29 cellular contexts compared by ENCODE assay signal in the genomic region with DNA sequence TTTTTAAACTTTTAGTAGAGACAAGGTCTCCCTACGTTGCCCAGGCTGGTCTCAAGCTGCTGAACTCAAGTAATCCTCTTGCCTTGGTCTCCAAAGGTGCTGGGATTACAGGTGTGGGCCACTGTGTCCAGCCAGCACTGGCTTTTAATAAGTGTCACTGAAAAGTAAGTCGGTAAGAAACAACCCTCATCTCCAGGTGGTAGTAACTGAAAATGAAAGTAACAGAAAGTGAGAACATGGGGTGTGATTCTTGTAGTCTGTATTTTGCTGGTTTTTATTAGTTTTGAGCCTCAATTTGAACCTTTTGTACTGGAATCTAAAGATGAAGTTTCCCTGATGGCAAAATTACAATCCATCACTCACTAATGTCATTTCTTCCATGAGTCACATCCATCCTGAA.
DNase-seq lines count a peak whose midpoint lies in the region; ATAC-seq and TF ChIP-seq lines count a peak whose summit lies in the region.
"Had no signal": no experiment of that assay in that cellular context is flagged by ENCODE, and none has a peak within 500 bp of the region (broad histone marks: within the 10 kb centered on the region; RNA-seq: fewer than 3 reads in every experiment).

No MANE protein-coding gene starts in this region.

- H3K9me2 ChIP-seq in GM23338 (ENCODE audit: insufficient read depth) = no peaks in the 10 kb centered on the region

- in situ Hi-C loops in GM13977 (cut with MboI; ENCODE audit: low pct_unique_long_range_greater_than_20kb, low sequenced_read_pairs, unreplicated experiment) = no loop called here

- no peaks in the 10 kb centered on the region for H4K20me1 ChIP-seq in OCI-LY3 (ENCODE audit: insufficient read depth, low read length)
- H4K20me1 ChIP-seq in GM23338 (replicated peaks; ENCODE audit: insufficient read depth) = no peaks in the 10 kb centered on the region

- H3K9ac ChIP-seq in OCI-LY3 (ENCODE audit: low read length) = no peak overlapping the region
- H3K9ac ChIP-seq: KMS-11 had no signal

- no peaks in the 10 kb centered on the region for H3K4me1 Mint-ChIP-seq in GM23338
- H3K4me1 Mint-ChIP-seq: activated naive CD4-positive, alpha-beta T cell treated with anti-CD3 and anti-CD28 coated beads, Interleukin-2, amount 10 ng/mL, durations not matched to agents 7 days and 5 days; brain; immature natural killer cell; stimulated activated naive B cell treated with anti-CD40 and anti-IgM and Interleukin-4, amounts not matched to agents 10 μg/mL and 1 μg/mL and 100 μg/mL, for 72 hours had no signal

- no peak for TF ChIP-seq CTCF in OCI-LY3 (IDR thresholded peaks at IDR 0.05; ENCODE audit: low read depth, low read length)
- TF ChIP-seq CTCF in GM23338 (conservative IDR thresholded peaks at IDR 0.05; ENCODE audit: low read depth in 2 of 2) = no peak
- no peak for TF ChIP-seq CTCF in GM13977 (IDR thresholded peaks at IDR 0.05; ENCODE audit: extremely low read depth, insufficient read depth, missing control alignments)

- H3K9me3 Mint-ChIP-seq in GM23338 = no peaks in the 10 kb centered on the region
- H3K9me3 Mint-ChIP-seq: activated naive CD4-positive, alpha-beta T cell treated with anti-CD3 and anti-CD28 coated beads, Interleukin-2, amount 10 ng/mL, durations not matched to agents 7 days and 5 days; brain; T-cell had no signal

- H3K36me3 ChIP-seq in OCI-LY3 (replicated peaks; ENCODE audit: low read depth, low read length) = no peaks in the 10 kb centered on the region
- H3K36me3 ChIP-seq in GM23338 (ENCODE audit: insufficient read depth) = no peaks in the 10 kb centered on the region
- H3K36me3 ChIP-seq: gastroesophageal sphincter, prostate gland, sigmoid colon, SJCRH30, upper lobe of left lung had no signal

- H3K4me2 ChIP-seq in OCI-LY3 (ENCODE audit: low read length) (peak overlapping the region; percentile 9), GM23338 (no peak overlapping the region)
- H3K4me2 ChIP-seq: hepatocyte, KMS-11 had no signal

- no peak overlapping the region for H3K27ac Mint-ChIP-seq in GM23338
- H3K27ac Mint-ChIP-seq: activated naive CD4-positive, alpha-beta T cell treated with anti-CD3 and anti-CD28 coated beads, Interleukin-2, amount 10 ng/mL, durations not matched to agents 7 days and 5 days; brain; immature natural killer cell; stimulated activated naive B cell treated with anti-CD40 and anti-IgM and Interleukin-4, amounts not matched to agents 10 μg/mL and 1 μg/mL and 100 μg/mL, for 72 hours; T-cell had no signal

- no peak overlapping the region for H3K27ac ChIP-seq in OCI-LY3 (ENCODE audit: low read length)
- no peak overlapping the region for H3K27ac ChIP-seq in GM23338 (ENCODE audit: low read depth)
- H3K27ac ChIP-seq: gastroesophageal sphincter, hepatocyte, KMS-11, prostate gland, sigmoid colon, SJCRH30, upper lobe of left lung had no signal

- H3K4me1 ChIP-seq in OCI-LY3 (ENCODE audit: low read length) = peaks cover 5% of the 10 kb centered on the region; the same call in 1 of the 2 replicates
- H3K4me1 ChIP-seq in GM23338 (ENCODE audit: insufficient read depth) = no peaks in the 10 kb centered on the region
- H3K4me1 ChIP-seq: Caco-2, gastroesophageal sphincter, prostate gland, sigmoid colon, SJCRH30, upper lobe of left lung had no signal

- no peaks in the 10 kb centered on the region for H3K27me3 Mint-ChIP-seq in GM23338 (ENCODE audit: insufficient read depth, low read depth, poor library complexity)
- H3K27me3 Mint-ChIP-seq: activated naive CD4-positive, alpha-beta T cell treated with anti-CD3 and anti-CD28 coated beads, Interleukin-2, amount 10 ng/mL, durations not matched to agents 7 days and 5 days; brain; stimulated activated naive B cell treated with anti-CD40 and anti-IgM and Interleukin-4, amounts not matched to agents 10 μg/mL and 1 μg/mL and 100 μg/mL, for 72 hours; T-cell had no signal

- H2AFZ ChIP-seq in OCI-LY3 (ENCODE audit: low read depth, low read length) = peak overlapping the region; percentile 76; the same call in 1 of the 2 replicates
- H2AFZ ChIP-seq in GM23338 = no peak overlapping the region
- H2AFZ ChIP-seq: hepatocyte had no signal

- H3K36me3 Mint-ChIP-seq in GM23338 (ENCODE audit: low read depth) = no peaks in the 10 kb centered on the region
- H3K36me3 Mint-ChIP-seq: activated naive CD4-positive, alpha-beta T cell treated with anti-CD3 and anti-CD28 coated beads, Interleukin-2, amount 10 ng/mL, durations not matched to agents 7 days and 5 days; brain; immature natural killer cell; stimulated activated naive B cell treated with anti-CD40 and anti-IgM and Interleukin-4, amounts not matched to agents 10 μg/mL and 1 μg/mL and 100 μg/mL, for 72 hours; T-cell had no signal

- H3K4me3 ChIP-seq in OCI-LY3 (ENCODE audit: low read length) = peak overlapping the region; percentile 21; the same call in 1 of the 2 replicates
- no peak overlapping the region for H3K4me3 ChIP-seq in GM23338
- H3K4me3 ChIP-seq: gastroesophageal sphincter, hepatocyte, prostate gland, sigmoid colon, SJCRH30, upper lobe of left lung had no signal

- H3K79me2 ChIP-seq in OCI-LY3 (ENCODE audit: low read length) = no peaks in the 10 kb centered on the region
- no peaks in the 10 kb centered on the region for H3K79me2 ChIP-seq in GM23338 (replicated peaks; ENCODE audit: insufficient read depth)
- H3K79me2 ChIP-seq: hepatocyte had no signal

- no peaks in the 10 kb centered on the region for H3K9me3 ChIP-seq in OCI-LY3 (ENCODE audit: insufficient read depth, low read length)
- H3K9me3 ChIP-seq: Caco-2, gastroesophageal sphincter, prostate gland, sigmoid colon, SJCRH30, upper lobe of left lung had no signal

- ATAC-seq in GM18508 (IDR thresholded peaks at IDR 0.05; ENCODE audit: insufficient read depth, unreplicated experiment) (peak; percentile 46), GM19452 (IDR thresholded peaks at IDR 0.05; ENCODE audit: unreplicated experiment) (peak; percentile 70), HG03139 (IDR thresholded peaks at IDR 0.05; ENCODE audit: unreplicated experiment) (peak; percentile 60), GM23338 (no peak)
- ATAC-seq: gastroesophageal sphincter; left lobe of liver; stimulated activated naive B cell treated with anti-CD40 and anti-IgM and Interleukin-4, amounts not matched to agents 10 μg/mL and 1 μg/mL and 100 μg/mL, for 72 hours; T-cell had no signal

- H3F3A ChIP-seq in GM23338 (replicated peaks; ENCODE audit: low read depth) = no peaks in the 10 kb centered on the region

- no peak overlapping the region for H3K4me3 Mint-ChIP-seq in GM23338
- H3K4me3 Mint-ChIP-seq: activated naive CD4-positive, alpha-beta T cell treated with anti-CD3 and anti-CD28 coated beads, Interleukin-2, amount 10 ng/mL, durations not matched to agents 7 days and 5 days; brain; immature natural killer cell; stimulated activated naive B cell treated with anti-CD40 and anti-IgM and Interleukin-4, amounts not matched to agents 10 μg/mL and 1 μg/mL and 100 μg/mL, for 72 hours; T-cell had no signal

- no peak for DNase-seq in HPDE6-E6E7 (ENCODE audit: extremely low spot score)
- DNase-seq in GM23338 (ENCODE audit: low spot score) = no peak
- DNase-seq in GM13977 (ENCODE audit: low spot score) = no peak
- DNase-seq: activated CD4-positive, alpha-beta T cell treated with anti-CD3 and anti-CD28 coated beads, Interleukin-2, amount 50 U/mL, for 48 hours; activated CD4-positive, CD25-positive, alpha-beta regulatory T cell; activated CD8-positive, alpha-beta memory T cell treated with anti-CD3 and anti-CD28 coated beads, Interleukin-2, amount 50 U/mL, for 4 hours; activated naive CD4-positive, alpha-beta T cell treated with anti-CD3 and anti-CD28 coated beads, Interleukin-2, amount 10 ng/mL, durations not matched to agents 7 days and 5 days; C1 segment of cervical spinal cord; Caco-2; DMS79 treated with DMSO at 0.1 percent for 48 hours; H7; immature natural killer cell; NCI-H1436 treated with DMSO at 0.1 percent for 48 hours; NCI-H345; sigmoid colon; SJCRH30; stimulated activated naive B cell treated with anti-CD40 and anti-IgM and Interleukin-4, amounts not matched to agents 10 μg/mL and 1 μg/mL and 100 μg/mL, for 72 hours; T-cell; upper lobe of left lung had no signal

- H3K27me3 ChIP-seq in OCI-LY3 (ENCODE audit: low read depth, low read length) (no peaks in the 10 kb centered on the region), GM23338 (ENCODE audit: insufficient read depth) (no peaks in the 10 kb centered on the region)
- H3K27me3 ChIP-seq: gastroesophageal sphincter, hepatocyte, sigmoid colon, SJCRH30, upper lobe of left lung had no signal

TF ChIP-seq in GM23338, 12 proteins besides CTCF, POLR2A, EP300 and RAD21 (continues in another document):
- TF ChIP-seq STAT1 (IDR thresholded peaks at IDR 0.05; ENCODE audit: unreplicated experiment) (no peak), CREB1 (CRISPR knock-in tag; IDR thresholded peaks at IDR 0.05; ENCODE audit: low read depth) (no peak), ZNF331 (CRISPR knock-in tag; IDR thresholded peaks at IDR 0.05; ENCODE audit: low read depth) (no peak), POLR2AphosphoS5 (IDR thresholded peaks at IDR 0.05; ENCODE audit: low read depth) (no peak), NANOG (IDR thresholded peaks at IDR 0.05; ENCODE audit: borderline replicate concordance) (no peak), ZNF114 (CRISPR knock-in tag; IDR thresholded peaks at IDR 0.05) (no peak), EZH2phosphoT487 (IDR thresholded peaks at IDR 0.05; ENCODE audit: unreplicated experiment) (no peak)
- TF ChIP-seq, protein P1, sequence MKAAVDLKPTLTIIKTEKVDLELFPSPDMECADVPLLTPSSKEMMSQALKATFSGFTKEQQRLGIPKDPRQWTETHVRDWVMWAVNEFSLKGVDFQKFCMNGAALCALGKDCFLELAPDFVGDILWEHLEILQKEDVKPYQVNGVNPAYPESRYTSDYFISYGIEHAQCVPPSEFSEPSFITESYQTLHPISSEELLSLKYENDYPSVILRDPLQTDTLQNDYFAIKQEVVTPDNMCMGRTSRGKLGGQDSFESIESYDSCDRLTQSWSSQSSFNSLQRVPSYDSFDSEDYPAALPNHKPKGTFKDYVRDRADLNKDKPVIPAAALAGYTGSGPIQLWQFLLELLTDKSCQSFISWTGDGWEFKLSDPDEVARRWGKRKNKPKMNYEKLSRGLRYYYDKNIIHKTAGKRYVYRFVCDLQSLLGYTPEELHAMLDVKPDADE (IDR thresholded peaks at IDR 0.05) = no peak
